Comparison of ENCODE assay signal across 7 cellular contexts in genomic region chr14:104662472-104662871, GRCh38. TPM values are rescaled to one million over a fixed set of nuclear protein-coding genes. Genes with fewer than 3 reads are reported as not detected.
"Had no signal": no experiment of that assay in that cellular context is flagged by ENCODE, and none has a peak within 500 bp of the region (broad histone marks: within the 10 kb centered on the region; RNA-seq: fewer than 3 reads in every experiment).

No MANE protein-coding gene starts in this region.

RNA-seq across cellular contexts. Expression of gene TMEM179, which starts 57.9 kb away (rescaled TPM):
- total RNA-seq: HepG2, IMR-90, K562, OCI-LY7, PC-3, Right ventricle myocardium superior, SJSA1 had no signal
- polyA plus RNA-seq: HepG2, IMR-90, K562 had no signal
